Comparison of ENCODE assay signal across 9 cellular contexts in the genomic region with DNA sequence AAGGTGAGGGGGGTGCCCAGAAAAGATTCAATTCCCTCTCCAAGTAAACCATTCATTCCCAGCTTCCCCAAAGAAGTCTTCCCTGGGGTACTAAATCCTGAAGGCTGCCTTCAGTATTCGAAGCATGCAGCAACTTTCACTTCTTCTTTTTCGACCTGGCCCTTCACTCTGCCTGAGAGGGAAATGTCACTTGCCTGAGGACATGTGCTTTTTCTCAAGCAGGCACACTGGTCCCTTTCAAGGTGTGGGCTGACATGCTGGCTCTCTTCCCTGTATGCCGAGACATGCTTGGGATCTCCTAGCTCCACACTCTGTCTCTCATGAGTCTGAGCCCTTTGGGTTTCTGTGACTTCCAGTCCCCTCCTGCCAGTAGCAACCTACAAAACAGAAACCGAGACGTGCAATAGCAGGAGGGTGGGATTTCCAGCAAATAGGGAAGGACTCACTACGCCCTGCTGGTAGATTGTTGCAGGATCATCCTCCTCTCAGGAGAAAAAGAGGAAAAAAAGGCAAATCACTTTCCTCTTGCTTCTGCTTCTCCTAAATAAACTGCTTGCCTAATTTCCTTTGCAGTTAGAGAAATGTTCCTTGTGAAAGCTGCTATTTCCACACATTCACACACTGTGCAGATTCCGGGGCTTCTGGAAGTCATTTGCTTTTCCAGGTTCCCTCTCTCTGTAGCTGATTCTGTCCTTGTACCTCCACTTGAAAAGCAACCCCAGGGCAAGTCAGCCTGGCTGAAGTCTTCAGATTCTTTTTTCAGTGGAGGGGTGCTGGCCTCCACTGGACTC. TPM values are rescaled to one million over a fixed set of nuclear protein-coding genes. Genes with fewer than 3 reads are reported as not detected.
DNase-seq lines count a peak whose midpoint lies in the region; ATAC-seq, FAIRE-seq and TF ChIP-seq lines count a peak whose summit lies in the region.
"Had no signal": no experiment of that assay in that cellular context is flagged by ENCODE, and none has a peak within 500 bp of the region (broad histone marks: within the 10 kb centered on the region; RNA-seq: fewer than 3 reads in every experiment).

No MANE protein-coding gene starts in this region.

- H3K27ac Mint-ChIP-seq in nephron progenitor cell: no peak overlapping the region

- peak; percentile 85 for DNase-seq in NOMO-1 treated with DMSO at 0.1 percent for 48 hours (lab: John Stamatoyannopoulos, UW; ENCODE audit: unreplicated experiment)
- DNase-seq in lung (ENCODE audit: low spot score): no peak
- no peak for DNase-seq in D721Med (ENCODE audit: insufficient read length, low spot score)
- DNase-seq in cortex of kidney (lab: John Stamatoyannopoulos, UW): no peak
- DNase-seq in DMS153 (lab: John Stamatoyannopoulos, UW): no peak
- no peak for DNase-seq in nephron progenitor cell

- FAIRE-seq in D721Med (lab: Jason Lieb, UNC): no peak

- no peaks in the 10 kb centered on the region for H3K36me3 ChIP-seq in lung (ENCODE audit: control insufficient read depth in 2 of 2, insufficient read depth in 2 of 2, low read length in 2 of 2)

- TF ChIP-seq CTCF in lung (IDR thresholded peaks at IDR 0.05; ENCODE audit: control extremely low read depth, extremely low read depth): no peak
- TF ChIP-seq CTCF in D721Med (IDR thresholded peaks at IDR 0.05; ENCODE audit: insufficient read depth, missing control alignments): no peak
- no peak for TF ChIP-seq CTCF in nephron progenitor cell (IDR thresholded peaks at IDR 0.05)

- no peak overlapping the region for H3K4me3 Mint-ChIP-seq in nephron progenitor cell

- H3K27me3 Mint-ChIP-seq in nephron progenitor cell (ENCODE audit: low read depth, poor library complexity): peaks cover 3% of the 10 kb centered on the region

- no peak overlapping the region for H3K4me3 ChIP-seq in lung

- no peaks in the 10 kb centered on the region for H3K36me3 Mint-ChIP-seq in nephron progenitor cell (ENCODE audit: low read depth)

- H3K9me3 Mint-ChIP-seq in nephron progenitor cell: no peaks in the 10 kb centered on the region

- 31 to 55% methylated on average over 7 of the region's 7 CpGs for WGBS in lung, 2 donors

- H3K4me1 ChIP-seq in lung (ENCODE audit: control insufficient read depth in 2 of 2, insufficient read depth in 2 of 2, low read length in 2 of 2): no peaks in the 10 kb centered on the region

- no peaks in the 10 kb centered on the region for H3K27me3 ChIP-seq in lung (ENCODE audit: control insufficient read depth, insufficient read depth)

- no peaks in the 10 kb centered on the region for H3K9me3 ChIP-seq in lung (ENCODE audit: control insufficient read depth in 2 of 2, insufficient read depth in 1 of 2, low read length in 1 of 2)

- H3K4me1 Mint-ChIP-seq in nephron progenitor cell: peaks cover 10% of the 10 kb centered on the region

- no peak overlapping the region for H3K27ac ChIP-seq in lung (ENCODE audit: low read depth in 1 of 2, low read length in 1 of 2)

- ATAC-seq in GM18907 (IDR thresholded peaks at IDR 0.05; ENCODE audit: unreplicated experiment) (peak; percentile 72), HG02678 (IDR thresholded peaks at IDR 0.05; ENCODE audit: unreplicated experiment) (peak; percentile 73), lung (ENCODE audit: insufficient read depth, low FRiP score) (peak; percentile 61)
- ATAC-seq: Panc1 had no signal

RNA-seq across cellular contexts. Expression of a gene that starts 33.4 kb away (rescaled TPM):
- total RNA-seq in lung: 10 to 100 TPM in 1 of 2 donors, 1 to 10 TPM in 1; 7.6 to 17.0 TPM
- 1 to 10 TPM; 3.0 to 4.8 TPM for polyA plus RNA-seq in lung
